In the genomic region with DNA sequence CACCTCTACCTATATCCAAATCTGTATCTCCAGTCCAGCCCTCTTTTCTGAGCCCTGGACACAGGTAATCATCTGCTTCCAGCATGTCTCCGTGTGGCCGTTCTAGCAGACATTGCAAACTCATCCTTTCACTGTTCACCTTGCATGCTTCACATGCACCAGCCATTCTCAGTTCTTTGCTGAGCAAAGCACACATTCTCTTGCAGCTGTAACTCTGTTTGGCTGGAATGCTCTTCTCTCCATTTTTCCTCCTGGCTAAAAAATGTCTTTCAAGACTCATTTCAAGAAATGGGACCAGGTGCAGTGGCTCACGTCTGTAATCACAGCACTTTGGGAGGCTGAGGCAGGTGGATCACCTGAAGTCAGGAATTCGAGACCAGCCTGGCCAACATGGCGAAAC, we compare ENCODE assay signal across 36 cellular contexts.
"Had no signal": no experiment of that assay in that cellular context is flagged by ENCODE, and none has a peak within 500 bp of the region (broad histone marks: within the 10 kb centered on the region; RNA-seq: fewer than 3 reads in every experiment).

No MANE protein-coding gene starts in this region.

- H3K27me3 ChIP-seq: adrenal gland, body of pancreas, brain microvascular endothelial cell, breast epithelium had no signal

- FAIRE-seq: astrocyte, TTC549 had no signal

- H3K4me3 ChIP-seq: adrenal gland, body of pancreas, breast epithelium had no signal

- H3K36me3 ChIP-seq: adrenal gland, brain microvascular endothelial cell, breast epithelium had no signal

- ATAC-seq: activated CD8-positive, alpha-beta T cell treated with anti-CD3 and anti-CD28 coated beads for 36 hours; activated naive CD4-positive, alpha-beta T cell treated with anti-CD3 and anti-CD28 coated beads, Interleukin-2, amount 50 U/mL, for 72 hours; activated T-cell treated with anti-CD3 and anti-CD28 coated beads, Interleukin-2, amount 50 U/mL, for 4 hours; activated T-cell treated with anti-CD3 and anti-CD28 coated beads, Interleukin-2, amount 50 U/mL, for 72 hours; activated T-helper 17 cell treated with anti-CD3 and anti-CD28 coated beads, Interleukin-2, amount 50 U/mL, for 72 hours; body of pancreas had no signal

- H3K4me1 ChIP-seq: adrenal gland, body of pancreas, breast epithelium had no signal

- H3K27ac Mint-ChIP-seq: activated B cell treated with CpG ODN at 0.5 μM for 24 hours; activated CD4-positive, alpha-beta memory T cell treated with anti-CD3 and anti-CD28 coated beads for 36 hours; activated CD4-positive, alpha-beta T cell treated with anti-CD3 and anti-CD28 coated beads, Interleukin-2, amount 10 ng/mL, durations not matched to agents 24 days and 14 days; activated CD8-positive, alpha-beta T cell treated with anti-CD3 and anti-CD28 coated beads for 36 hours; activated naive CD4-positive, alpha-beta T cell treated with anti-CD3 and anti-CD28 coated beads for 36 hours; activated naive CD4-positive, alpha-beta T cell treated with anti-CD3 and anti-CD28 coated beads, Interleukin-2, amount 50 U/mL, for 72 hours; activated naive CD8-positive, alpha-beta T cell treated with anti-CD3 and anti-CD28 coated beads for 36 hours; activated T-cell treated with anti-CD3 and anti-CD28 coated beads, Interleukin-2, amount 50 U/mL, for 72 hours; activated T-helper 1 cell treated with anti-CD3 and anti-CD28 coated beads, Interleukin-12 subunit alpha, Interleukin-12 subunit beta, Interleukin-2, Interleukin-4 antibody, amounts not matched to agents 30 ng/mL and 10 ng/mL and 1 ng/mL, durations not matched to agents 14 hours and 24 hours and 36 hours; activated T-helper 17 cell treated with anti-CD3 and anti-CD28 coated beads, Interleukin-2, amount 50 U/mL, for 72 hours; T-helper 1 cell treated with Interleukin-12 subunit alpha and Interleukin-12 subunit beta and Interleukin-4 antibody, amounts not matched to agents 30 μg/mL and 1 μg/mL, for 36 hours; T-helper 2 cell treated with Interferon-gamma antibody and Interleukin-4, amounts not matched to agents 5 μg/mL and 100 μg/mL, for 36 hours had no signal

- DNase-seq: activated B cell treated with CpG ODN at 0.5 μM for 24 hours; activated CD4-positive, alpha-beta memory T cell treated with anti-CD3 and anti-CD28 coated beads for 36 hours; activated CD4-positive, alpha-beta T cell treated with anti-CD3 and anti-CD28 coated beads for 4 hours; activated CD4-positive, alpha-beta T cell treated with anti-CD3 and anti-CD28 coated beads, Interleukin-2, amount 10 ng/mL, durations not matched to agents 24 days and 14 days; activated CD4-positive, alpha-beta T cell treated with anti-CD3 and anti-CD28 coated beads, Interleukin-2, amount 50 U/mL, for 1 hour; activated CD4-positive, alpha-beta T cell treated with anti-CD3 and anti-CD28 coated beads, Interleukin-2, amount 50 U/mL, for 4 hours; activated CD4-positive, CD25-positive, alpha-beta regulatory T cell treated with anti-CD3 and anti-CD28 coated beads, Interleukin-2, amount 50 U/mL, for 72 hours; activated CD8-positive, alpha-beta memory T cell treated with anti-CD3 and anti-CD28 coated beads, Interleukin-2, amount 50 U/mL, for 4 hours; activated CD8-positive, alpha-beta T cell treated with anti-CD3 and anti-CD28 coated beads for 36 hours; activated effector memory CD4-positive, alpha-beta T cell treated with anti-CD3 and anti-CD28 coated beads, Interleukin-2, amount 50 U/mL, for 16 hours; activated gamma-delta T cell treated with Interleukin-2 at 50 U/mL for 16 hours; activated naive CD4-positive, alpha-beta T cell; activated naive CD4-positive, alpha-beta T cell treated with anti-CD3 and anti-CD28 coated beads for 36 hours; activated naive CD4-positive, alpha-beta T cell treated with anti-CD3 and anti-CD28 coated beads, Interleukin-2, amount 50 U/mL, for 16 hours; activated naive CD8-positive, alpha-beta T cell treated with anti-CD3 and anti-CD28 coated beads for 36 hours; activated T-cell treated with anti-CD3 and anti-CD28 coated beads for 4 hours; activated T-cell treated with anti-CD3 and anti-CD28 coated beads, Interleukin-2, amount 50 U/mL, for 1 hour; activated T-cell treated with anti-CD3 and anti-CD28 coated beads, Interleukin-2, amount 50 U/mL, for 4 hours; activated T-cell treated with anti-CD3 and anti-CD28 coated beads, Interleukin-2, amount 50 U/mL, for 72 hours; adrenal gland; amniotic stem cell; aorta; body of pancreas; brain microvascular endothelial cell; central memory CD4-positive, alpha-beta T cell; T-helper 2 cell; T-helper 9 cell had no signal

- H3K4me1 Mint-ChIP-seq: activated CD4-positive, alpha-beta T cell treated with anti-CD3 and anti-CD28 coated beads, Interleukin-2, amount 10 ng/mL, durations not matched to agents 24 days and 14 days; activated T-helper 17 cell treated with anti-CD3 and anti-CD28 coated beads, Interleukin-2, amount 50 U/mL, for 72 hours had no signal

- H3K9me3 ChIP-seq: adrenal gland, body of pancreas, breast epithelium had no signal

- H3K27ac ChIP-seq: adrenal gland, body of pancreas, brain microvascular endothelial cell, breast epithelium, VCaP had no signal

- H3K4me3 Mint-ChIP-seq: activated B cell treated with CpG ODN at 0.5 μM for 24 hours; activated CD4-positive, alpha-beta memory T cell treated with anti-CD3 and anti-CD28 coated beads for 36 hours; activated CD4-positive, alpha-beta T cell treated with anti-CD3 and anti-CD28 coated beads, Interleukin-2, amount 10 ng/mL, durations not matched to agents 24 days and 14 days; activated CD8-positive, alpha-beta T cell treated with anti-CD3 and anti-CD28 coated beads for 36 hours; activated naive CD4-positive, alpha-beta T cell treated with anti-CD3 and anti-CD28 coated beads for 36 hours; activated naive CD8-positive, alpha-beta T cell treated with anti-CD3 and anti-CD28 coated beads for 36 hours; activated T-cell treated with anti-CD3 and anti-CD28 coated beads, Interleukin-2, amount 50 U/mL, for 4 hours; activated T-cell treated with anti-CD3 and anti-CD28 coated beads, Interleukin-2, amount 50 U/mL, for 72 hours; activated T-helper 1 cell treated with anti-CD3 and anti-CD28 coated beads, Interleukin-12 subunit alpha, Interleukin-12 subunit beta, Interleukin-2, Interleukin-4 antibody, amounts not matched to agents 30 ng/mL and 10 ng/mL and 1 ng/mL, durations not matched to agents 14 hours and 24 hours and 36 hours; activated T-helper 17 cell treated with anti-CD3 and anti-CD28 coated beads, Interleukin-2, amount 50 U/mL, for 72 hours; T-helper 1 cell treated with Interleukin-12 subunit alpha and Interleukin-12 subunit beta and Interleukin-4 antibody, amounts not matched to agents 30 μg/mL and 1 μg/mL, for 36 hours; T-helper 2 cell treated with Interferon-gamma antibody and Interleukin-4, amounts not matched to agents 5 μg/mL and 100 μg/mL, for 36 hours had no signal
